In the genomic region with DNA sequence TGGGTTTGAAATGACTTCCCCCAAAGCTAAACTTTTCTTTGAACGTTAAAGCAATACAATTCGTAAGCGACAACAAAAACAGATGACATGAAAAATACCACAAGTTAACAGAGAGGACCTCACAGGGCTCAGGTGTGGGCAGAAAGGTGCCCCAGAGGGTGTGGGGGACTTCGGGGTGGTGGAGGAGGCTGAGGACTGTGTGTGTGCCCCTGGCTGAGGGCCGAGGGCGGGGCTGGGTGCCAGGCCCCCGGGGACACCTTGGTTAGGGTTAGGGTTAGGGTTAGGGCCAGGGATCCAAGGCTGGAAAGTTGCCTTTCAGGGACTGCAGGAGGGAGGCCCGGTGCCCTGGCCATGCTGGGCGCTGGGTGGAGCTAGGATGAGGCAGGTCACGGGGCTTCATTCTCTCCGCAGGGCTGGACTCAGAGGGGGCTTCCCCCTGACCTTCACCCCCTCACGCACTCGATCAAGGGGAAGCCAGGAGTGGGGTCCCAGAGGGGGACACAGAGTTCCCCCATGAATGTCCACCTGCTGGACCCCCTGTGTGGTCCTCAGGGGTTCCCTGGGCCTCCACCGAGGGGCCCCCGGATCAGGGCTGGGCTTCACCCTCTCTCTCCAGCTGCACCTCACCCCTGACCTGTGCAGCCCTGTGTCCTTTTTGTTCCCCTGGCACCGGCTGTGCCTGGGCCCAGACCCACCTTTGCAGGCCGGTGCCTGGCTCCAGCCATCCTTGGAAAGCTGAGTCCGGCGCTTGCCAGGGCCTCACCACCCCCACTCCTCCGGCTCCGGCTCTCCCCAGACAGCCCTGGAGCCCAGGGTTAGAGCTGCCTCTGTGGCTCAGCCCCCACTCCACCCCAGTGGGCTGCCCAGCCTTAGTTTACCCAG, we compare ENCODE assay signal across 16 cellular contexts. TPM values are rescaled to one million over a fixed set of nuclear protein-coding genes. Genes with fewer than 3 reads are reported as not detected.
DNase-seq lines count a peak whose midpoint lies in the region; ATAC-seq and TF ChIP-seq lines count a peak whose summit lies in the region.
"Had no signal": no experiment of that assay in that cellular context is flagged by ENCODE, and none has a peak within 500 bp of the region (broad histone marks: within the 10 kb centered on the region; RNA-seq: fewer than 3 reads in every experiment).

No MANE protein-coding gene starts in this region.

- no peak overlapping the region for H3K4me3 Mint-ChIP-seq in stimulated activated naive CD8-positive, alpha-beta T cell treated with anti-CD3 and anti-CD28 coated beads, Interleukin-15, Interleukin-2, amounts not matched to agents 100 ng/mL and 50 ng/mL, for 24 hours
- no peak overlapping the region for H3K4me3 Mint-ChIP-seq in activated T-helper 2 cell treated with anti-CD3 and anti-CD28 coated beads, Interferon-gamma antibody, Interleukin-2, Interleukin-4, amounts not matched to agents 10 μg/mL and 5 μg/mL and 100 μg/mL, durations not matched to agents 14 hours and 24 hours and 36 hours (ENCODE audit: low read depth)

- H3K4me1 Mint-ChIP-seq in stimulated activated naive CD8-positive, alpha-beta T cell treated with anti-CD3 and anti-CD28 coated beads, Interleukin-15, Interleukin-2, amounts not matched to agents 100 ng/mL and 50 ng/mL, for 24 hours (ENCODE audit: low read depth), result peaks cover 67% of the 10 kb centered on the region
- H3K4me1 Mint-ChIP-seq in activated T-helper 2 cell treated with anti-CD3 and anti-CD28 coated beads, Interferon-gamma antibody, Interleukin-2, Interleukin-4, amounts not matched to agents 10 μg/mL and 5 μg/mL and 100 μg/mL, durations not matched to agents 14 hours and 24 hours and 36 hours (ENCODE audit: low read depth), result peaks cover 44% of the 10 kb centered on the region

- no peak for ATAC-seq in stimulated activated naive CD8-positive, alpha-beta T cell treated with anti-CD3 and anti-CD28 coated beads, Interleukin-15, Interleukin-2, amounts not matched to agents 100 U/mL and 50 U/mL, for 24 hours
- ATAC-seq in mucosa of descending colon (no peak), HG03108 (IDR thresholded peaks at IDR 0.05; ENCODE audit: unreplicated experiment) (no peak)

- no peak for TF ChIP-seq POLR2A in thyroid gland (IDR thresholded peaks at IDR 0.05)

- no peaks in the 10 kb centered on the region for H3K36me3 Mint-ChIP-seq in stimulated activated naive CD8-positive, alpha-beta T cell treated with anti-CD3 and anti-CD28 coated beads, Interleukin-15, Interleukin-2, amounts not matched to agents 100 ng/mL and 50 ng/mL, for 24 hours (ENCODE audit: low read depth)
- H3K36me3 Mint-ChIP-seq in activated T-helper 2 cell treated with anti-CD3 and anti-CD28 coated beads, Interferon-gamma antibody, Interleukin-2, Interleukin-4, amounts not matched to agents 10 μg/mL and 5 μg/mL and 100 μg/mL, durations not matched to agents 14 hours and 24 hours and 36 hours (ENCODE audit: low read depth), result no peaks in the 10 kb centered on the region

- no peaks in the 10 kb centered on the region for H3K4me1 ChIP-seq in mucosa of descending colon (ENCODE audit: low read depth)
- peaks cover 2 to 9% of the 10 kb centered on the region in 2 donors for H3K4me1 ChIP-seq in thyroid gland

- TF ChIP-seq CTCF in mucosa of descending colon (IDR thresholded peaks at IDR 0.05) (no peak), thyroid gland (IDR thresholded peaks at IDR 0.05) (no peak)

- H3K9me3 ChIP-seq in mucosa of descending colon, result no peaks in the 10 kb centered on the region
- no peaks in the 10 kb centered on the region for H3K9me3 ChIP-seq in thyroid gland

- WGBS in thyroid gland, 2 donors, result 78 to 89% methylated on average over 16 to 21 of the region's 21 CpGs

- intact Hi-C loops in activated T-helper 2 cell treated with anti-CD3 and anti-CD28 coated beads, Interferon-gamma antibody, Interleukin-2, Interleukin-4, amounts not matched to agents 10 μg/mL and 5 μg/mL and 100 μg/mL, durations not matched to agents 14 hours and 24 hours and 36 hours (cut with micrococcal nuclease), result no loop called here
- intact Hi-C loops in mucosa of descending colon (cut with DNase I, micrococcal nuclease), result no loop called here
- intact Hi-C loops in thyroid gland (cut with DNase I), result no loop called here

- no peak overlapping the region for H3K27ac ChIP-seq in thyroid gland

- H3K4me3 ChIP-seq in mucosa of descending colon, result no peak overlapping the region
- H3K4me3 ChIP-seq in thyroid gland (replicated peaks in 1 of 3), result no peak overlapping the region

- no peaks in the 10 kb centered on the region for H3K36me3 ChIP-seq in mucosa of descending colon (ENCODE audit: low read depth)
- no peaks in the 10 kb centered on the region for H3K36me3 ChIP-seq in thyroid gland

- H3K27ac Mint-ChIP-seq in stimulated activated naive CD8-positive, alpha-beta T cell treated with anti-CD3 and anti-CD28 coated beads, Interleukin-15, Interleukin-2, amounts not matched to agents 100 ng/mL and 50 ng/mL, for 24 hours, result peak overlapping the region; percentile 90
- H3K27ac Mint-ChIP-seq in activated T-helper 2 cell treated with anti-CD3 and anti-CD28 coated beads, Interferon-gamma antibody, Interleukin-2, Interleukin-4, amounts not matched to agents 10 μg/mL and 5 μg/mL and 100 μg/mL, durations not matched to agents 14 hours and 24 hours and 36 hours, result peak overlapping the region; percentile 95

- no peak for DNase-seq in stimulated activated naive CD8-positive, alpha-beta T cell treated with anti-CD3 and anti-CD28 coated beads, Interleukin-15, Interleukin-2, amounts not matched to agents 100 U/mL and 50 U/mL, for 24 hours
- DNase-seq in activated T-helper 2 cell treated with anti-CD3 and anti-CD28 coated beads, Interferon-gamma antibody, Interleukin-2, Interleukin-4, amounts not matched to agents 10 μg/mL and 5 μg/mL and 100 μg/mL, durations not matched to agents 14 hours and 24 hours and 36 hours (ENCODE audit: low spot score), result no peak
- DNase-seq in mucosa of descending colon (peak in 2 of 3 donors; percentile 23 to 52), thyroid gland (no peak), germinal center (ENCODE audit: low spot score) (no peak), NCI-H1436 (lab: John Stamatoyannopoulos, UW) (no peak)
- DNase-seq: activated CD8-positive, alpha-beta memory T cell treated with anti-CD3 and anti-CD28 coated beads, Interleukin-2, amount 50 U/mL, for 4 hours; effector CD4-positive, alpha-beta T cell; midbrain; stimulated activated CD4-positive, alpha-beta T cell treated with anti-CD3 and anti-CD28 coated beads, Interleukin-1b, Interleukin-23, amount 100 ng/mL, for 48 hours had no signal

- H3K27me3 Mint-ChIP-seq in stimulated activated naive CD8-positive, alpha-beta T cell treated with anti-CD3 and anti-CD28 coated beads, Interleukin-15, Interleukin-2, amounts not matched to agents 100 ng/mL and 50 ng/mL, for 24 hours, result peaks cover 4% of the 10 kb centered on the region
- H3K27me3 Mint-ChIP-seq in activated T-helper 2 cell treated with anti-CD3 and anti-CD28 coated beads, Interferon-gamma antibody, Interleukin-2, Interleukin-4, amounts not matched to agents 10 μg/mL and 5 μg/mL and 100 μg/mL, durations not matched to agents 14 hours and 24 hours and 36 hours (ENCODE audit: low read depth), result peaks cover 1% of the 10 kb centered on the region

- H3K27me3 ChIP-seq in thyroid gland, result no peaks in the 10 kb centered on the region

- H3K9me3 Mint-ChIP-seq in stimulated activated naive CD8-positive, alpha-beta T cell treated with anti-CD3 and anti-CD28 coated beads, Interleukin-15, Interleukin-2, amounts not matched to agents 100 ng/mL and 50 ng/mL, for 24 hours, result no peaks in the 10 kb centered on the region
- H3K9me3 Mint-ChIP-seq in activated T-helper 2 cell treated with anti-CD3 and anti-CD28 coated beads, Interferon-gamma antibody, Interleukin-2, Interleukin-4, amounts not matched to agents 10 μg/mL and 5 μg/mL and 100 μg/mL, durations not matched to agents 14 hours and 24 hours and 36 hours, result no peaks in the 10 kb centered on the region

RNA-seq across cellular contexts. Expression of a gene that starts 7.0 kb away (rescaled TPM):
- total RNA-seq in activated T-helper 2 cell treated with anti-CD3 and anti-CD28 coated beads, Interferon-gamma antibody, Interleukin-2, Interleukin-4, amounts not matched to agents 10 μg/mL and 5 μg/mL and 100 μg/mL, durations not matched to agents 14 hours and 24 hours and 36 hours, result 0.27 TPM in 1 of 2 replicates, not detected in the other
- under 1 TPM in 1 of 3 donors, not detected in 2; 0.46 TPM for total RNA-seq in mucosa of descending colon
- not detected for total RNA-seq in thyroid gland
- total RNA-seq: fibroblast of villous mesenchyme, pulmonary artery endothelial cell had no signal

RNA-seq across cellular contexts. Expression of a gene that starts 7.1 kb away (rescaled TPM):
- 442 and 449 TPM in 2 replicates for total RNA-seq in activated T-helper 2 cell treated with anti-CD3 and anti-CD28 coated beads, Interferon-gamma antibody, Interleukin-2, Interleukin-4, amounts not matched to agents 10 μg/mL and 5 μg/mL and 100 μg/mL, durations not matched to agents 14 hours and 24 hours and 36 hours
- total RNA-seq in mucosa of descending colon (10 to 100 TPM; 18.5 to 32.2 (median 23.6) TPM), thyroid gland (10 to 100 TPM in 2 of 4 donors, 1 to 10 TPM in 2; 6.7 to 26.1 (median 10.5) TPM)
- total RNA-seq: fibroblast of villous mesenchyme, pulmonary artery endothelial cell had no signal

RNA-seq across cellular contexts. Expression of a gene that starts 11.0 kb away (rescaled TPM):
- not detected in 2 replicates for total RNA-seq in activated T-helper 2 cell treated with anti-CD3 and anti-CD28 coated beads, Interferon-gamma antibody, Interleukin-2, Interleukin-4, amounts not matched to agents 10 μg/mL and 5 μg/mL and 100 μg/mL, durations not matched to agents 14 hours and 24 hours and 36 hours
- total RNA-seq in mucosa of descending colon (1 to 10 TPM in 2 of 3 donors, under 1 TPM in 1; 0.98 to 2.4 (median 2.1) TPM), thyroid gland (not detected)
- total RNA-seq: fibroblast of villous mesenchyme, pulmonary artery endothelial cell had no signal

RNA-seq across cellular contexts. Expression of a gene that starts 45.9 kb away (rescaled TPM):
- 0.05 TPM in 1 of 2 replicates, not detected in the other for total RNA-seq in activated T-helper 2 cell treated with anti-CD3 and anti-CD28 coated beads, Interferon-gamma antibody, Interleukin-2, Interleukin-4, amounts not matched to agents 10 μg/mL and 5 μg/mL and 100 μg/mL, durations not matched to agents 14 hours and 24 hours and 36 hours
- total RNA-seq in mucosa of descending colon, result not detected
- not detected for total RNA-seq in thyroid gland
- total RNA-seq: fibroblast of villous mesenchyme, HT-29, pulmonary artery endothelial cell, ureter had no signal

Comparison
In these comparisons a context has a peak if more than half of its experiments do, and no peak if none do; other contexts are left out.
1. DNase-seq: peak in mucosa of descending colon (2 of 3); none in stimulated activated naive CD8-positive, alpha-beta T cell treated with anti-CD3 and anti-CD28 coated beads, Interleukin-15, Interleukin-2, amounts not matched to agents 100 U/mL and 50 U/mL, for 24 hours (single experiment), activated T-helper 2 cell treated with anti-CD3 and anti-CD28 coated beads, Interferon-gamma antibody, Interleukin-2, Interleukin-4, amounts not matched to agents 10 μg/mL and 5 μg/mL and 100 μg/mL, durations not matched to agents 14 hours and 24 hours and 36 hours (single experiment), thyroid gland (0 of 2), germinal center (single experiment) and NCI-H1436 (single experiment).
2. RNA of a gene that starts 7.1 kb away (total RNA-seq): 442 to 449 TPM in activated T-helper 2 cell treated with anti-CD3 and anti-CD28 coated beads, Interferon-gamma antibody, Interleukin-2, Interleukin-4, amounts not matched to agents 10 μg/mL and 5 μg/mL and 100 μg/mL, durations not matched to agents 14 hours and 24 hours and 36 hours; 18.5 to 32.2 TPM in mucosa of descending colon and 6.7 to 26.1 TPM in thyroid gland; every median in the first group is over 10 times any median in the second.